ENCODE assay signal across 20 cellular contexts in the genomic region with DNA sequence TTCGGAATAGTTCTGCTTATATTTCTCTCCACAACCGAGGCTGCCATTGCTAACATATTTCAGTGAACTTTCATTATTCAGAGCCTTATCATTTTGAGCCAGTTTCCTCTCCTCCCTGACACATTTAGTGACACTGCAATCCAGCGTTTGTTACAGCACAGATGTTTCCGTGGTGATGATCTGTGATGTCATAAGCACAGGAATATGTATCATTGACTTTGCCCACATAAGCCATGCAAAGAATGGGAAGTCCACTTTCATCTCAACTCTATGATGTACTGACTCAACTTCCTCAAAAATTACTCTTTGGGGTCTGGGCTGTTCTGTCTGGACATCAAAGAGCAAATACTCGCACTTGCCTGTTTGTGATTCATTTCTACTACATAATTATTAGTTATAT.
DNase-seq lines count a peak whose midpoint lies in the region; TF ChIP-seq lines count a peak whose summit lies in the region.
"Had no signal": no experiment of that assay in that cellular context is flagged by ENCODE, and none has a peak within 500 bp of the region (broad histone marks: within the 10 kb centered on the region; RNA-seq: fewer than 3 reads in every experiment).

No MANE protein-coding gene starts in this region.

- H3K36me3 ChIP-seq in GM23248 (ENCODE audit: low read depth) = no peaks in the 10 kb centered on the region
- H3K36me3 ChIP-seq in OCI-LY1 (ENCODE audit: insufficient read depth, low read length) = peaks cover 12% of the 10 kb centered on the region; the same call in 1 of the 2 replicates
- no peaks in the 10 kb centered on the region for H3K36me3 ChIP-seq in tibial artery
- H3K36me3 ChIP-seq: cardiac muscle cell, gastrocnemius medialis, uterus had no signal

- H3K4me2 ChIP-seq in GM23248 (ENCODE audit: unreplicated experiment) (no peak overlapping the region), OCI-LY1 (ENCODE audit: low read length) (no peak overlapping the region)

- DNase-seq in GM23248 = peak; percentile 24
- DNase-seq in fibroblast of gingiva (ENCODE audit: low read depth) = peak; percentile 15
- peak; percentile 4 for DNase-seq in pulmonary artery endothelial cell (ENCODE audit: low read depth, low spot score)
- no peak for DNase-seq in NCI-H446 treated with DMSO at 0.1 percent for 48 hours (lab: John Stamatoyannopoulos, UW)
- DNase-seq in T-helper 9 cell = no peak
- no peak for DNase-seq in tibial artery
- DNase-seq: activated CD4-positive, alpha-beta T cell treated with anti-CD3 and anti-CD28 coated beads, Interleukin-2, amount 50 U/mL, for 4 hours; activated naive CD8-positive, alpha-beta T cell treated with anti-CD3 and anti-CD28 coated beads for 36 hours; activated T-cell treated with anti-CD3 and anti-CD28 coated beads, Interleukin-2, amount 50 U/mL, for 4 hours; CD4-positive, CD25-positive, alpha-beta regulatory T cell; effector memory CD8-positive, alpha-beta T cell; gastrocnemius medialis; Karpas-422; mesendoderm; NCI-H2029; NCI-H526 treated with DMSO at 0.1 percent for 48 hours; occipital lobe; uterus had no signal

- H3K4me1 ChIP-seq in GM23248 (ENCODE audit: insufficient read depth) (peaks cover 13% of the 10 kb centered on the region), OCI-LY1 (ENCODE audit: insufficient read depth, low read length, severe bottlenecking) (peaks cover 53% of the 10 kb centered on the region), tibial artery (peaks cover 0 to 55% (median 22%) of the 10 kb centered on the region in 4 donors)

- H2AFZ ChIP-seq in GM23248 (no peak overlapping the region), OCI-LY1 (ENCODE audit: low read length) (no peak overlapping the region)

- in situ Hi-C loops in GM23248 (cut with MboI) = no loop called here

- no peaks in the 10 kb centered on the region for H3K9me3 ChIP-seq in GM23248 (ENCODE audit: low read depth)
- H3K9me3 ChIP-seq in OCI-LY1 (ENCODE audit: low read length) = no peaks in the 10 kb centered on the region
- no peaks in the 10 kb centered on the region for H3K9me3 ChIP-seq in tibial artery
- H3K9me3 ChIP-seq: gastrocnemius medialis, uterus had no signal

- H3K27me3 ChIP-seq in GM23248 (replicated peaks; ENCODE audit: insufficient read depth) = no peaks in the 10 kb centered on the region
- no peaks in the 10 kb centered on the region for H3K27me3 ChIP-seq in OCI-LY1 (ENCODE audit: insufficient read depth, low read length)
- H3K27me3 ChIP-seq in tibial artery = no peaks in the 10 kb centered on the region
- H3K27me3 ChIP-seq: cardiac muscle cell, gastrocnemius medialis, uterus had no signal

- H3K4me3 ChIP-seq in GM23248 (no peak overlapping the region), OCI-LY1 (ENCODE audit: low read depth, low read length, poor library complexity, severe bottlenecking) (no peak overlapping the region), tibial artery (no peak overlapping the region)
- H3K4me3 ChIP-seq: cardiac muscle cell, gastrocnemius medialis, uterus had no signal

- 82 to 85% methylated on average over 5 of the region's 5 CpGs for WGBS in GM23248 (ENCODE audit: low coverage in 1 of 2, low lambda C conversion rate in 2 of 2, missing lambda C conversion rate in 2 of 2), 2 experiments

- H3K9ac ChIP-seq in GM23248 (no peak overlapping the region), OCI-LY1 (ENCODE audit: low read length) (no peak overlapping the region)

- H3K9me2 ChIP-seq in GM23248 (ENCODE audit: insufficient read depth) (no peaks in the 10 kb centered on the region), OCI-LY1 (ENCODE audit: low read depth, low read length) (no peaks in the 10 kb centered on the region)

- H3F3A ChIP-seq in GM23248 (ENCODE audit: insufficient read depth) (peaks cover 13% of the 10 kb centered on the region), OCI-LY1 (ENCODE audit: insufficient read depth, low read length) (no peaks in the 10 kb centered on the region)

- H4K20me1 ChIP-seq in GM23248 (ENCODE audit: insufficient read depth) (no peaks in the 10 kb centered on the region), OCI-LY1 (ENCODE audit: insufficient read depth, low read length) (no peaks in the 10 kb centered on the region)

- intact Hi-C loops in tibial artery (cut with DNase I; ENCODE audit: low total_unique reads) = no loop called here

- TF ChIP-seq CTCF in OCI-LY1 (IDR thresholded peaks at IDR 0.05; ENCODE audit: low read length) (no peak), tibial artery (IDR thresholded peaks at IDR 0.05) (no peak)

- H3K27ac ChIP-seq in GM23248 = no peak overlapping the region
- peak overlapping the region; percentile 49 for H3K27ac ChIP-seq in OCI-LY1 (ENCODE audit: low read depth, low read length, poor library complexity, severe bottlenecking)
- no peak overlapping the region for H3K27ac ChIP-seq in tibial artery
- H3K27ac ChIP-seq: cardiac muscle cell had no signal

- H3K79me2 ChIP-seq in GM23248 (ENCODE audit: insufficient read depth) (no peaks in the 10 kb centered on the region; the same call in 1 of the 2 replicates), OCI-LY1 (ENCODE audit: insufficient read depth, low read length) (no peaks in the 10 kb centered on the region)

Comparison
In these comparisons a context has a peak if more than half of its experiments do, and no peak if none do; other contexts are left out.
1. DNase-seq: peak in GM23248 (single experiment), fibroblast of gingiva (single experiment) and pulmonary artery endothelial cell (single experiment); none in NCI-H446 treated with DMSO at 0.1 percent for 48 hours (single experiment), T-helper 9 cell (single experiment) and tibial artery (0 of 2).